ENCODE assay signal across 7 cellular contexts in genomic region chr16:426115-426905, GRCh38. TPM values are rescaled to one million over a fixed set of nuclear protein-coding genes. Genes with fewer than 3 reads are reported as not detected.
A peak's percentile ranks its signal among the peaks of the same experiment; 100 is the strongest.
DNase-seq lines count a peak whose midpoint lies in the region; ATAC-seq, FAIRE-seq and TF ChIP-seq lines count a peak whose summit lies in the region.
"Had no signal": no experiment of that assay in that cellular context is flagged by ENCODE, and none has a peak within 500 bp of the region (broad histone marks: within the 10 kb centered on the region; RNA-seq: fewer than 3 reads in every experiment).

No MANE protein-coding gene starts in this region.

- no peak overlapping the region for H3K56ac ChIP-seq in H1 (replicated peaks; ENCODE audit: insufficient read length, low read depth, low read length)

- H2BK12ac ChIP-seq in H1 (ENCODE audit: low read depth, low read length) = no peak overlapping the region

- peaks cover 4% of the 10 kb centered on the region for H3K79me1 ChIP-seq in H1 (ENCODE audit: low read depth, low read length)

- H3K79me2 ChIP-seq in H1 (ENCODE audit: control insufficient read depth in 1 of 2, insufficient read depth in 2 of 2, low read length in 2 of 2) = peaks cover 0 to 36% of the 10 kb centered on the region in 2 experiments; a peak in 2 of 4 replicates

- no peak overlapping the region for H4K91ac ChIP-seq in H1 (replicated peaks; ENCODE audit: insufficient read length, low read length)

- H3K4me3 ChIP-seq in HUES64 (ENCODE audit: low read length) = peak overlapping the region; percentile 79
- peak overlapping the region; percentile 66 to 97 (median 68) for H3K4me3 ChIP-seq in H1 (ENCODE audit: extremely low read depth in 1 of 4, insufficient read depth in 2 of 4, low read depth in 3 of 4, low read length in 4 of 4)
- peak overlapping the region; percentile 69 to 76 (median 70) for H3K4me3 ChIP-seq in gastrocnemius medialis

- POLR2A ChIA-PET in H1 (lab: Charles Lee; ENCODE audit: partially characterized antibody) = interaction anchor here (0.9 to 2.3 kb wide), 11 partner anchors 10 to 132 kb away, joined by 3 to 6 read pairs (median 4); partner anchors contain the start of gene DECR2

- CTCF ChIA-PET in H1 (lab: Charles Lee; ENCODE audit: partially characterized antibody) = interaction anchor here (1.1 to 2.9 kb wide), 4 partner anchors 12 to 184 kb away, joined by 3 to 9 read pairs (median 4); no protein-coding TSS in a partner anchor

- peak overlapping the region; percentile 83 for H4K8ac ChIP-seq in H1 (ENCODE audit: extremely low read depth, insufficient read depth, low read length)

- H3K9me3 ChIP-seq in ES-I3 (ENCODE audit: control insufficient read depth, insufficient read depth, low read length) (no peaks in the 10 kb centered on the region), HUES64 (ENCODE audit: insufficient read depth, low read depth, low read length) (no peaks in the 10 kb centered on the region), H1 (ENCODE audit: insufficient read depth in 2 of 2, low read depth in 1 of 2, low read length in 1 of 2) (no peaks in the 10 kb centered on the region), gastrocnemius medialis (no peaks in the 10 kb centered on the region)

- H2AFZ ChIP-seq in H1 (ENCODE audit: low read length) = no peak overlapping the region; the same call in 1 of the 2 replicates

- H4K5ac ChIP-seq in H1 (ENCODE audit: insufficient read length, low read depth, low read length) = no peak overlapping the region

- no peak overlapping the region for H2BK120ac ChIP-seq in H1 (replicated peaks; ENCODE audit: low read depth, low read length)

- H3K9ac ChIP-seq in ES-I3 (ENCODE audit: low read depth, low read length) (peak overlapping the region; percentile 71), HUES64 (ENCODE audit: low read depth, low read length) (peak overlapping the region; percentile 75), H1 (replicated peaks in 1 of 4; ENCODE audit: extremely low read depth in 1 of 4, low read depth in 3 of 4, low read length in 3 of 4) (peak overlapping the region in 3 of 4 experiments; percentile 62 to 75 (median 71); a peak in 5 of 7 replicates)

- no peak overlapping the region for H2AK5ac ChIP-seq in H1 (ENCODE audit: low read depth, low read length)

- H3K4me1 ChIP-seq in ES-I3 (ENCODE audit: insufficient read depth, low read length) (peaks cover 7% of the 10 kb centered on the region; the same call in 1 of the 2 replicates), HUES64 (ENCODE audit: insufficient read depth, low read length) (peaks cover 5% of the 10 kb centered on the region; the same call in 1 of the 2 replicates), H1 (replicated peaks in 1 of 4; ENCODE audit: control insufficient read depth in 3 of 4, insufficient read depth in 4 of 4, low read length in 3 of 4) (peaks cover 0 to 15% (median 7%) of the 10 kb centered on the region in 4 experiments; a peak in 4 of 7 replicates), gastrocnemius medialis (peaks cover 49 to 53% of the 10 kb centered on the region in 2 donors)

- no peak overlapping the region for H3K4ac ChIP-seq in H1 (replicated peaks; ENCODE audit: insufficient read length, low read depth, low read length)

- ATAC-seq in gastrocnemius medialis = no peak
- ATAC-seq in GM18873 (IDR thresholded peaks at IDR 0.05; ENCODE audit: low FRiP score, unreplicated experiment) = no peak

- TF ChIP-seq RAD21 in H1 (IDR thresholded peaks at IDR 0.05 in 1 of 2, conservative IDR thresholded peaks at IDR 0.05 in 1 of 2; ENCODE audit: low read depth in 2 of 2, low read length in 2 of 2) = no peak

- H3K27me3 ChIP-seq in HUES64 (ENCODE audit: insufficient read depth, low read length) (peaks cover 37% of the 10 kb centered on the region), H1 (replicated peaks in 1 of 4; ENCODE audit: control insufficient read depth in 3 of 4, extremely low read depth in 1 of 4, insufficient read depth in 3 of 4, low read length in 3 of 4) (peaks cover 11 to 33% (median 24%) of the 10 kb centered on the region in 4 experiments), gastrocnemius medialis (no peaks in the 10 kb centered on the region)

- in situ Hi-C loops in gastrocnemius medialis (cut with MboI; ENCODE audit: low sequenced_read_pairs in 4 of 4) = no loop called here

- intact Hi-C loops in gastrocnemius medialis (cut with DNase I; ENCODE audit: low total_unique reads) = no loop called here

- no peak overlapping the region for H3K27ac ChIP-seq in HUES64 (ENCODE audit: low read depth, low read length)
- H3K27ac ChIP-seq in H1 (ENCODE audit: low read depth, low read length) = no peak overlapping the region
- H3K27ac ChIP-seq in gastrocnemius medialis = peak overlapping the region; percentile 79 to 100 (median 89)

- no peak overlapping the region for H2BK5ac ChIP-seq in H1 (ENCODE audit: low read depth, low read length)

- TF ChIP-seq CTCF in H1 (IDR thresholded peaks at IDR 0.05; ENCODE audit: control extremely low read depth in 1 of 3, insufficient read depth in 1 of 3, low read depth in 1 of 3, low read length in 3 of 3) = no peak
- TF ChIP-seq CTCF in gastrocnemius medialis (IDR thresholded peaks at IDR 0.05 in 4 of 5, conservative IDR thresholded peaks at IDR 0.05 in 1 of 5) = no peak

- H3K36me3 ChIP-seq in ES-I3 (ENCODE audit: insufficient read depth, low read length) = no peaks in the 10 kb centered on the region; the same call in 1 of the 2 replicates
- no peaks in the 10 kb centered on the region for H3K36me3 ChIP-seq in HUES64 (ENCODE audit: insufficient read depth, low read length)
- H3K36me3 ChIP-seq in H1 (ENCODE audit: control insufficient read depth in 2 of 4, insufficient read depth in 4 of 4, low read length in 3 of 4) = no peaks in the 10 kb centered on the region
- H3K36me3 ChIP-seq in gastrocnemius medialis = no peaks in the 10 kb centered on the region

- no peak overlapping the region for H3K23ac ChIP-seq in H1 (ENCODE audit: insufficient read length)

- TF ChIP-seq EP300 in H1 (IDR thresholded peaks at IDR 0.05; ENCODE audit: borderline replicate concordance in 1 of 2, low read depth in 2 of 2, low read length in 2 of 2) = no peak

- TF ChIP-seq POLR2A in H1 (IDR thresholded peaks at IDR 0.05; ENCODE audit: control extremely low read depth in 1 of 2, low read depth in 2 of 2, low read length in 2 of 2) = no peak
- no peak for TF ChIP-seq POLR2A in gastrocnemius medialis (IDR thresholded peaks at IDR 0.05)

- H2BK20ac ChIP-seq in H1 (ENCODE audit: low read length) = no peak overlapping the region

- no peak overlapping the region for H3K14ac ChIP-seq in H1 (ENCODE audit: insufficient read length)

- H3K4me2 ChIP-seq in H1 (ENCODE audit: insufficient read depth in 1 of 2, low read depth in 2 of 2, low read length in 2 of 2) = peak overlapping the region; percentile 80 to 99

- H4K20me1 ChIP-seq in H1 (replicated peaks in 1 of 2; ENCODE audit: control insufficient read depth in 1 of 2, insufficient read depth in 2 of 2, low read length in 2 of 2) = peaks cover 4 to 18% of the 10 kb centered on the region in 2 experiments

- no peak for FAIRE-seq in H1 (lab: Jason Lieb, UNC)
- FAIRE-seq: TTC549 had no signal

- H2BK15ac ChIP-seq in H1 (ENCODE audit: low read length) = no peak overlapping the region

- peaks cover 13% of the 10 kb centered on the region; the same call in 1 of the 2 replicates for H3K23me2 ChIP-seq in H1 (ENCODE audit: low read depth, low read length)

- no peak overlapping the region for H3K18ac ChIP-seq in H1 (ENCODE audit: extremely low read depth, low read length)

- under 1% methylated on average over 97 of the region's 97 CpGs for WGBS in HUES64
- 3% methylated on average over 48 of the region's 97 CpGs; no CpG with 5 or more reads in 1 of the 2 experiments for WGBS in H1 (ENCODE audit: extremely low coverage in 1 of 2, insufficient coverage in 1 of 2, insufficient read length in 1 of 2, insufficient replicate concordance in 2 of 2, low coverage in 1 of 2, low lambda C conversion rate in 2 of 2, missing lambda C conversion rate in 1 of 2), 2 experiments

- peak in 1 of 2 experiments; percentile 63 for DNase-seq in H1 (ENCODE audit: low read depth in 1 of 2, low spot score in 2 of 2)
- DNase-seq in gastrocnemius medialis = no peak
- DNase-seq in 8988T = no peak

RNA-seq across cellular contexts. Expression of gene RAB11FIP3, which starts 0.9 kb away (rescaled TPM):
- polyA plus RNA-seq in HUES64 (2013, experiment 1 of 2) = 20.1 TPM
- polyA plus RNA-seq in HUES64 (2013, experiment 2 of 2) = 17.1 TPM
- 32.4 and 35.2 TPM in 2 replicates for total RNA-seq in H1 (2021; fragmentation: NEBNext Ultra II Directional; extraction: Animal tissue kit (Norgen Biotek cat#: 25700))
- polyA plus RNA-seq in H1 (2011; rRNA removed) = 9.3 and 16.6 TPM in 2 replicates
- polyA plus RNA-seq in H1 (2011; cell fraction: cytosol; rRNA removed) = 15.1 TPM
- 37.6 TPM for polyA plus RNA-seq in H1 (2011; cell fraction: nucleus; rRNA removed)
- polyA plus RNA-seq in H1 (2012, experiment 1 of 2) = 21.9 to 33.3 TPM (median 31.0 TPM) in 4 replicates
- polyA plus RNA-seq in H1 (2012, experiment 2 of 2) = 20.2 TPM
- 12.5 TPM for polyA plus RNA-seq in H1 (2013, experiment 1 of 2)
- polyA plus RNA-seq in H1 (2013, experiment 2 of 2) = 11.9 TPM
- 9.7 and 14.5 TPM in 2 replicates for polyA minus RNA-seq in H1 (2011; rRNA and poly(A)+ RNA removed)
- polyA minus RNA-seq in H1 (2011; cell fraction: cytosol; rRNA and poly(A)+ RNA removed) = 10.8 TPM
- polyA minus RNA-seq in H1 (2011; cell fraction: nucleus; rRNA and poly(A)+ RNA removed) = 21.0 TPM
- total RNA-seq in gastrocnemius medialis = 10 to 100 TPM; 27.0 to 50.1 (median 34.8) TPM

RNA-seq across cellular contexts. Expression of gene DECR2, which starts 24.6 kb away (rescaled TPM):
- polyA plus RNA-seq in HUES64 (2013, experiment 1 of 2) = 12.8 TPM
- polyA plus RNA-seq in HUES64 (2013, experiment 2 of 2) = 15.0 TPM
- 28.2 and 30.6 TPM in 2 replicates for total RNA-seq in H1 (2021; fragmentation: NEBNext Ultra II Directional; extraction: Animal tissue kit (Norgen Biotek cat#: 25700))
- polyA plus RNA-seq in H1 (2011; rRNA removed) = 39.9 and 58.5 TPM in 2 replicates
- 43.2 TPM for polyA plus RNA-seq in H1 (2011; cell fraction: cytosol; rRNA removed)
- 104 TPM for polyA plus RNA-seq in H1 (2011; cell fraction: nucleus; rRNA removed)
- 23.8 to 34.0 TPM (median 28.4 TPM) in 4 replicates for polyA plus RNA-seq in H1 (2012, experiment 1 of 2)
- 22.3 TPM for polyA plus RNA-seq in H1 (2012, experiment 2 of 2)
- 23.1 TPM for polyA plus RNA-seq in H1 (2013, experiment 1 of 2)
- 20.7 TPM for polyA plus RNA-seq in H1 (2013, experiment 2 of 2)
- polyA minus RNA-seq in H1 (2011; rRNA and poly(A)+ RNA removed) = 6.4 and 7.8 TPM in 2 replicates
- polyA minus RNA-seq in H1 (2011; cell fraction: cytosol; rRNA and poly(A)+ RNA removed) = 17.0 TPM
- 17.9 TPM for polyA minus RNA-seq in H1 (2011; cell fraction: nucleus; rRNA and poly(A)+ RNA removed)
- total RNA-seq in gastrocnemius medialis = 10 to 100 TPM; 17.0 to 23.3 (median 18.8) TPM

RNA-seq across cellular contexts. Expression of gene NME4, which starts 29.3 kb away (rescaled TPM):
- 240 TPM for polyA plus RNA-seq in HUES64 (2013, experiment 1 of 2)
- polyA plus RNA-seq in HUES64 (2013, experiment 2 of 2) = 284 TPM
- 408 and 418 TPM in 2 replicates for total RNA-seq in H1 (2021; fragmentation: NEBNext Ultra II Directional; extraction: Animal tissue kit (Norgen Biotek cat#: 25700))
- polyA plus RNA-seq in H1 (2011; rRNA removed) = 863 and 1,107 TPM in 2 replicates
- polyA plus RNA-seq in H1 (2011; cell fraction: cytosol; rRNA removed) = 668 TPM
- polyA plus RNA-seq in H1 (2011; cell fraction: nucleus; rRNA removed) = 729 TPM
- polyA plus RNA-seq in H1 (2012, experiment 1 of 2) = 330 to 521 TPM (median 486 TPM) in 4 replicates
- 430 TPM for polyA plus RNA-seq in H1 (2012, experiment 2 of 2)
- 339 TPM for polyA plus RNA-seq in H1 (2013, experiment 1 of 2)
- 335 TPM for polyA plus RNA-seq in H1 (2013, experiment 2 of 2)
- polyA minus RNA-seq in H1 (2011; rRNA and poly(A)+ RNA removed) = 89.1 and 100 TPM in 2 replicates
- polyA minus RNA-seq in H1 (2011; cell fraction: cytosol; rRNA and poly(A)+ RNA removed) = 116 TPM
- 153 TPM for polyA minus RNA-seq in H1 (2011; cell fraction: nucleus; rRNA and poly(A)+ RNA removed)
- 10 to 100 TPM; 11.6 to 19.3 (median 16.3) TPM for total RNA-seq in gastrocnemius medialis

RNA-seq across cellular contexts. Expression of gene PGAP6, which starts 44.5 kb away (rescaled TPM):
- 50.5 TPM for polyA plus RNA-seq in HUES64 (2013, experiment 1 of 2)
- polyA plus RNA-seq in HUES64 (2013, experiment 2 of 2) = 61.3 TPM
- 86.8 and 92.9 TPM in 2 replicates for total RNA-seq in H1 (2021; fragmentation: NEBNext Ultra II Directional; extraction: Animal tissue kit (Norgen Biotek cat#: 25700))
- polyA plus RNA-seq in H1 (2011; rRNA removed) = 364 and 441 TPM in 2 replicates
- 227 TPM for polyA plus RNA-seq in H1 (2011; cell fraction: cytosol; rRNA removed)
- 362 TPM for polyA plus RNA-seq in H1 (2011; cell fraction: nucleus; rRNA removed)
- polyA plus RNA-seq in H1 (2012, experiment 1 of 2) = 72.3 to 126 TPM (median 121 TPM) in 4 replicates
- polyA plus RNA-seq in H1 (2012, experiment 2 of 2) = 70.7 TPM
- 90.3 TPM for polyA plus RNA-seq in H1 (2013, experiment 1 of 2)
- polyA plus RNA-seq in H1 (2013, experiment 2 of 2) = 94.9 TPM
- polyA minus RNA-seq in H1 (2011; rRNA and poly(A)+ RNA removed) = 167 and 180 TPM in 2 replicates
- polyA minus RNA-seq in H1 (2011; cell fraction: cytosol; rRNA and poly(A)+ RNA removed) = 106 TPM
- polyA minus RNA-seq in H1 (2011; cell fraction: nucleus; rRNA and poly(A)+ RNA removed) = 104 TPM
- 10 to 100 TPM; 31.5 to 63.3 (median 50.8) TPM for total RNA-seq in gastrocnemius medialis

RNA-seq across cellular contexts. Expression of gene MRPL28, which starts 56.0 kb away (rescaled TPM):
- 82.0 TPM for polyA plus RNA-seq in HUES64 (2013, experiment 1 of 2)
- 77.9 TPM for polyA plus RNA-seq in HUES64 (2013, experiment 2 of 2)
- 88.9 and 95.7 TPM in 2 replicates for total RNA-seq in H1 (2021; fragmentation: NEBNext Ultra II Directional; extraction: Animal tissue kit (Norgen Biotek cat#: 25700))
- 188 and 257 TPM in 2 replicates for polyA plus RNA-seq in H1 (2011; rRNA removed)
- 238 TPM for polyA plus RNA-seq in H1 (2011; cell fraction: cytosol; rRNA removed)
- polyA plus RNA-seq in H1 (2011; cell fraction: nucleus; rRNA removed) = 174 TPM
- polyA plus RNA-seq in H1 (2012, experiment 1 of 2) = 80.1 to 165 TPM (median 138 TPM) in 4 replicates
- 134 TPM for polyA plus RNA-seq in H1 (2012, experiment 2 of 2)
- 74.5 TPM for polyA plus RNA-seq in H1 (2013, experiment 1 of 2)
- 74.2 TPM for polyA plus RNA-seq in H1 (2013, experiment 2 of 2)
- 52.8 and 69.8 TPM in 2 replicates for polyA minus RNA-seq in H1 (2011; rRNA and poly(A)+ RNA removed)
- polyA minus RNA-seq in H1 (2011; cell fraction: cytosol; rRNA and poly(A)+ RNA removed) = 45.9 TPM
- polyA minus RNA-seq in H1 (2011; cell fraction: nucleus; rRNA and poly(A)+ RNA removed) = 37.7 TPM
- 100 to 1,000 TPM in 1 of 4 donors, 10 to 100 TPM in 3; 72.8 to 122 (median 87.4) TPM for total RNA-seq in gastrocnemius medialis

Comparison
In these comparisons a context has a peak if more than half of its experiments do, and no peak if none do; other contexts are left out.
1. H3K27ac ChIP-seq: peak in gastrocnemius medialis (4 of 4); none in HUES64 (single experiment) and H1 (single experiment).
2. RNA of gene NME4, which starts 29.3 kb away (total RNA-seq): 408 to 418 TPM in H1; 11.6 to 19.3 TPM in gastrocnemius medialis; every median in the first group is over 10 times any median in the second.
3. Peak in every context shown above with its lines, with median percentiles within 50 percentile points of each other: H3K9ac ChIP-seq and H3K4me3 ChIP-seq.